In the genomic region with DNA sequence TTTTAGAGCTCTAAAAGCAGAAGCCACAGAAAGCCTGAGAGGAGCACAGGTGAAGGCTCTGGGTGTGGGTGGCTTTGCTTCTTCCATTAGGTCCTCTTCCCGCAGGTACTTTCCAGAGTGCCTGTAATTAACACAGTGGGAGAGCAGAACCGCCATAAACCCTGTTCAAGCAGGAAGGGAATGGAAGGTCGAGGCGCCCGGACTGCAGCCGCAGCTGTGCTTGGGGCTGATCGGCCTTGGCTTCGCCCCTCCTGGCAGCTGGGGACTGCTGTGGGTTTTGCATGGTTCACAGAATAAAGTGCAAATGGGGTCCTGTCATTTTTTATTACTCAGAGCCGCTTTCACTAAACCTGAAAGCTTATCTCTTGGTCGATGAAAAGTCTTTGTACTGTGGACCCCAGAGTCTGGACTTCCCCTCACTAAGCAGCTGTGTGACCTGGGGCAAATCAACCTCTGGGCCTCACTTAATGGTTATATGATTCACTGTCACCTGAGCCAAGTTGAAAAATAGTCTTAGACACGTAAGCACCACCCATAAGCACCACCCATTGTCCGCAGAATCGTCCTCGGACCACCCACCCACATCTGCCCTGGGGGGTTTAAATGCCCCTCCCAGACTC, we compare ENCODE assay signal across 9 cellular contexts.
A peak's percentile ranks its signal among the peaks of the same experiment; 100 is the strongest.
DNase-seq lines count a peak whose midpoint lies in the region; ATAC-seq and TF ChIP-seq lines count a peak whose summit lies in the region.
"Had no signal": no experiment of that assay in that cellular context is flagged by ENCODE, and none has a peak within 500 bp of the region (broad histone marks: within the 10 kb centered on the region; RNA-seq: fewer than 3 reads in every experiment).

No MANE protein-coding gene starts in this region.

- ATAC-seq in GM19035 (IDR thresholded peaks at IDR 0.05; ENCODE audit: unreplicated experiment) (peak; percentile 70), HG03039 (IDR thresholded peaks at IDR 0.05; ENCODE audit: unreplicated experiment) (peak; percentile 53), HG03196 (IDR thresholded peaks at IDR 0.05; ENCODE audit: unreplicated experiment) (no peak)

- no peak overlapping the region for H3K9ac ChIP-seq in smooth muscle cell (ENCODE audit: low read depth)

- no peaks in the 10 kb centered on the region for H3F3A ChIP-seq in smooth muscle cell (ENCODE audit: low read depth)

- H3K36me3 ChIP-seq in SJCRH30 (no peaks in the 10 kb centered on the region), smooth muscle cell (ENCODE audit: low read depth) (no peaks in the 10 kb centered on the region)
- H3K36me3 ChIP-seq: Peyer's patch had no signal

- DNase-seq in SJCRH30 (peak; percentile 86 to 95), smooth muscle cell (lab: John Stamatoyannopoulos, UW; ENCODE audit: unreplicated experiment) (no peak), mesenteric fat pad (ENCODE audit: low spot score) (no peak), NCI-H524 treated with DMSO at 0.1 percent for 48 hours (lab: John Stamatoyannopoulos, UW) (no peak)
- DNase-seq: kidney, Peyer's patch had no signal

- TF ChIP-seq CTCF in smooth muscle cell (IDR thresholded peaks at IDR 0.05; ENCODE audit: borderline replicate concordance, insufficient read depth, poor library complexity, severe bottlenecking): no peak

- no peak overlapping the region for H2AFZ ChIP-seq in smooth muscle cell (ENCODE audit: low read depth)

- peaks cover 18% of the 10 kb centered on the region for H3K4me1 ChIP-seq in SJCRH30
- no peaks in the 10 kb centered on the region for H3K4me1 ChIP-seq in smooth muscle cell (ENCODE audit: low read depth)
- H3K4me1 ChIP-seq: Peyer's patch had no signal

- WGBS in smooth muscle cell (ENCODE audit: low lambda C conversion rate): 73% methylated on average over 14 of the region's 14 CpGs

- H3K27ac ChIP-seq in SJCRH30 (peak overlapping the region; percentile 42), smooth muscle cell (ENCODE audit: low read depth) (peak overlapping the region; percentile 38)
- H3K27ac ChIP-seq: Peyer's patch had no signal

- no peaks in the 10 kb centered on the region for H4K20me1 ChIP-seq in smooth muscle cell (ENCODE audit: low read depth)

- H3K27me3 ChIP-seq in SJCRH30 (no peaks in the 10 kb centered on the region), smooth muscle cell (ENCODE audit: low read depth) (no peaks in the 10 kb centered on the region)
- H3K27me3 ChIP-seq: Peyer's patch had no signal

- H3K9me3 ChIP-seq in SJCRH30 (replicated peaks) (no peaks in the 10 kb centered on the region), smooth muscle cell (replicated peaks; ENCODE audit: low read depth) (no peaks in the 10 kb centered on the region)
- H3K9me3 ChIP-seq: Peyer's patch had no signal

- H3K4me3 ChIP-seq in SJCRH30: peak overlapping the region; percentile 4
- no peak overlapping the region for H3K4me3 ChIP-seq in smooth muscle cell
- H3K4me3 ChIP-seq: Peyer's patch had no signal

- no peaks in the 10 kb centered on the region for H3K79me2 ChIP-seq in smooth muscle cell (ENCODE audit: low read depth)

- no peak overlapping the region for H3K4me2 ChIP-seq in smooth muscle cell

Comparison
In these comparisons a context has a peak if more than half of its experiments do, and no peak if none do; other contexts are left out.
1. DNase-seq: peak in SJCRH30 (2 of 2); none in smooth muscle cell (single experiment), mesenteric fat pad (single experiment) and NCI-H524 treated with DMSO at 0.1 percent for 48 hours (single experiment).